Comparison of ENCODE assay signal across 1 cellular context in the genomic region with DNA sequence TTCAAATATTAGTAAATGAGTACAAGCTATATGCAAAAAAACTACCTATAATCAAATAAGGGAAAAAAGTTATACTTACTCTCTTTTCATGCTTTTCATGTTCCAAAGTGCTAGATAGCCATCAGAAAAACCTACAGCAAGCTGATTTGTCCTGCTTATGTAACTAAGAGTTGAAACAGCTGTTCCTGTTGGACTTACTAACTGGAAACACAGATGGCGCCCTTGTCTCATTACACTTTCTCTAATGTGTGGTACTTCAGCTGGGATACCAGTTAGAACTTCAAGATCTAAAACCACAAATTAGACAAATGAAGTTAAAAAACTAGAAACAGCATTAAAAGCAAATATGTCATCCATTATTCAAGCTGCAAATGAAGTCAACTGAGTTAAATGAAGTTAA.
TF ChIP-seq lines count a peak whose summit lies in the region.

No MANE protein-coding gene starts in this region.

TF ChIP-seq in H1, 55 proteins besides CTCF, POLR2A, EP300 and RAD21 (continued from another document):
- TF ChIP-seq, protein P1, sequence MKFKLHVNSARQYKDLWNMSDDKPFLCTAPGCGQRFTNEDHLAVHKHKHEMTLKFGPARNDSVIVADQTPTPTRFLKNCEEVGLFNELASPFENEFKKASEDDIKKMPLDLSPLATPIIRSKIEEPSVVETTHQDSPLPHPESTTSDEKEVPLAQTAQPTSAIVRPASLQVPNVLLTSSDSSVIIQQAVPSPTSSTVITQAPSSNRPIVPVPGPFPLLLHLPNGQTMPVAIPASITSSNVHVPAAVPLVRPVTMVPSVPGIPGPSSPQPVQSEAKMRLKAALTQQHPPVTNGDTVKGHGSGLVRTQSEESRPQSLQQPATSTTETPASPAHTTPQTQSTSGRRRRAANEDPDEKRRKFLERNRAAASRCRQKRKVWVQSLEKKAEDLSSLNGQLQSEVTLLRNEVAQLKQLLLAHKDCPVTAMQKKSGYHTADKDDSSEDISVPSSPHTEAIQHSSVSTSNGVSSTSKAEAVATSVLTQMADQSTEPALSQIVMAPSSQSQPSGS (IDR thresholded peaks at IDR 0.05; ENCODE audit: low read length): no peak
- TF ChIP-seq ZNF274 (IDR thresholded peaks at IDR 0.05; ENCODE audit: borderline replicate concordance, extremely low read depth, low read length): no peak
- no peak for TF ChIP-seq EGR1 (IDR thresholded peaks at IDR 0.05; ENCODE audit: borderline replicate concordance, low read depth, low read length)
- TF ChIP-seq KDM5A (IDR thresholded peaks at IDR 0.05; ENCODE audit: low read length): no peak
- TF ChIP-seq JUN (IDR thresholded peaks at IDR 0.05; ENCODE audit: low read depth, low read length): no peak
- no peak for TF ChIP-seq FOSL1 (IDR thresholded peaks at IDR 0.05; ENCODE audit: insufficient read depth, low read depth, low read length)
- no peak for TF ChIP-seq MAFK (IDR thresholded peaks at IDR 0.05; ENCODE audit: low read depth, low read length)
- no peak for TF ChIP-seq RNF2 (IDR thresholded peaks at IDR 0.05; ENCODE audit: borderline replicate concordance, low read depth, low read length, missing control alignments, poor library complexity, severe bottlenecking)
